In the genomic region with DNA sequence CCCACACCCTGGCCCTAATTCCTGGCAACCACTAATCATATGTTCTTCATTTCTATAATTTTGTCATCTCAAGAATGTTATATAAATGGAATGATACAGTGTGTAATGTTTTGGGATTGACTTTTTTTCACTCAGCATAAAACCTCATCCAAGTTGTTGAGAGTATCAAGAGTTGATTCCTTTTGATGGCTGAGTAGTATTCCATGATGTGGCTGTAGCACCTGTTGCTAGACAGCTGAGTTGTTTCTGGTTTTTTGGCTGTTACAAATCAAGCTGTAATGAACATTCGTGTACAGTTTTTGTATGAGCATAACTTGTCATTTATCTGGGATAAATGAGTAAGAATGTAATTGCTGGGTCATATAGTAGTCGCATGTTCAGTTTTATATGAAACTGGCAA, we compare ENCODE assay signal across 30 cellular contexts. TPM values are rescaled to one million over a fixed set of nuclear protein-coding genes. Genes with fewer than 3 reads are reported as not detected.
"Had no signal": no experiment of that assay in that cellular context is flagged by ENCODE, and none has a peak within 500 bp of the region (broad histone marks: within the 10 kb centered on the region; RNA-seq: fewer than 3 reads in every experiment).

No MANE protein-coding gene starts in this region.

- H3K9me3 ChIP-seq: stomach, suprapubic skin, testis, thoracic aorta, thyroid gland, tibial artery, tibial nerve, transverse colon, upper lobe of left lung, upper lobe of right lung, uterus, vagina had no signal

- H3K36me3 ChIP-seq: suprapubic skin, thyroid gland, transverse colon, upper lobe of right lung, uterus, vagina had no signal

- H3K4me3 ChIP-seq: stomach, suprapubic skin, testis, thoracic aorta, thyroid gland, tibial artery, tibial nerve, transverse colon, upper lobe of left lung, upper lobe of right lung, uterus, vagina had no signal

- H3K27me3 ChIP-seq: stomach, suprapubic skin, testis, thyroid gland, tibial artery, tibial nerve, transverse colon, upper lobe of left lung, upper lobe of right lung, uterus, vagina had no signal

- H3K4me1 ChIP-seq: stomach, suprapubic skin, testis, thyroid gland, tibial artery, tibial nerve, upper lobe of left lung, upper lobe of right lung, uterus, vagina had no signal

- ATAC-seq: stimulated activated effector memory CD8-positive, alpha-beta T cell treated with anti-CD3 and anti-CD28 coated beads, Interleukin-12 subunit alpha, Interleukin-12 subunit beta, amount 100 ng/mL, for 72 hours; stimulated activated memory B cell treated with anti-CD40 and anti-IgM and Interleukin-4, amounts not matched to agents 10 μg/mL and 1 μg/mL and 100 μg/mL, for 72 hours; stimulated activated naive B cell treated with anti-CD40 and anti-IgM and Interleukin-4, amounts not matched to agents 10 μg/mL and 1 μg/mL and 100 μg/mL, for 72 hours; stimulated activated naive CD8-positive, alpha-beta T cell treated with anti-CD3 and anti-CD28 coated beads, Interleukin-15, amount 100 ng/mL, for 72 hours; stimulated activated naive CD8-positive, alpha-beta T cell treated with anti-CD3 and anti-CD28 coated beads, Interleukin-15, Interleukin-2, amounts not matched to agents 100 U/mL and 50 U/mL, for 24 hours; upper lobe of right lung had no signal

- DNase-seq: stimulated activated CD4-positive, alpha-beta T cell treated with anti-CD3 and anti-CD28 coated beads, Interleukin-2, amount 100 ng/mL, for 48 hours; stimulated activated CD4-positive, alpha-beta T cell treated with anti-CD3 and anti-CD28 coated beads, Interleukin-4, amount 100 ng/mL, for 1 hour; stimulated activated CD4-positive, alpha-beta T cell treated with anti-CD3 and anti-CD28 coated beads, Interleukin-4, amount 100 ng/mL, for 24 hours; stimulated activated CD4-positive, alpha-beta T cell treated with anti-CD3 and anti-CD28 coated beads, Interleukin-4, amount 100 ng/mL, for 4 hours; stimulated activated CD8-positive, alpha-beta memory T cell treated with anti-CD3 and anti-CD28 coated beads, Interleukin-4, amount 100 ng/mL, for 48 hours; stimulated activated naive B cell treated with anti-CD40 and anti-IgM and Interleukin-4, amounts not matched to agents 10 μg/mL and 1 μg/mL and 100 μg/mL, for 72 hours; stimulated activated naive CD4-positive, alpha-beta T cell; stimulated activated naive CD4-positive, alpha-beta T cell treated with Interleukin-2 at 50 U/mL for 16 hours; stimulated activated naive CD8-positive, alpha-beta T cell treated with anti-CD3 and anti-CD28 coated beads, Interleukin-15, amount 100 ng/mL, for 72 hours; stimulated activated naive CD8-positive, alpha-beta T cell treated with anti-CD3 and anti-CD28 coated beads, Interleukin-15, Interleukin-2, amounts not matched to agents 100 U/mL and 50 U/mL, for 24 hours; stomach; substantia nigra; testis; thyroid gland; tibial artery; transverse colon; trophoblast cell; upper lobe of left lung; uterus had no signal

- H3K27ac ChIP-seq: stomach, suprapubic skin, testis, thoracic aorta, thyroid gland, tibial artery, tibial nerve, transverse colon, upper lobe of left lung, upper lobe of right lung, uterus, vagina had no signal

RNA-seq across cellular contexts. Expression of gene LHFPL7, which starts 59.2 kb away (rescaled TPM):
- total RNA-seq: stomach, subcutaneous adipose tissue, temporal lobe, testis, thoracic aorta, thyroid gland, tibial nerve, transverse colon, upper lobe of left lung, upper lobe of right lung, ureter, urinary bladder, vagina had no signal
- polyA plus RNA-seq: urinary bladder had no signal
